ENCODE assay signal across 14 cellular contexts in the genomic region with DNA sequence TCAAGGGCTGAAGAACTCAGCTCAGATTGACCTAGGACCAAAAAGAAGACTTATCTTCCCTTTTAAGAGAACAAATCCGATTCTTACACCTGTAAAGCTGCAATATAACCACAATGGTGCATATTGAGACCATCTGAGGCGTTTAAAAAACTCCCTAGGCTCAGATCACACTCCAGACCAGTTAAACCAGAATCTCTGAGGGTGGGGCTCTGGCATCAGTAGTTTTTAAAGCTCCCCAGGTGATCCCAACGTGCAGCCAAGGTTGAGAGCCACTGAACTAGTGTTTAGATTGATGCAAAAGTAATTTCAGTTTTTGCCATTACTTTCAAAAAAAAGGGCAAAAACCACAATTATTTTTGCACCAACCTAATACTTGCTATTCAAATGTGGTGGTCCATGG.
"Had no signal": no experiment of that assay in that cellular context is flagged by ENCODE, and none has a peak within 500 bp of the region (broad histone marks: within the 10 kb centered on the region; RNA-seq: fewer than 3 reads in every experiment).

No MANE protein-coding gene starts in this region.

- H3K27me3 ChIP-seq: neutrophil, upper lobe of left lung, uterus had no signal

- H3K27ac ChIP-seq: heart right ventricle, neutrophil, psoas muscle, spleen, upper lobe of left lung, uterus had no signal

- DNase-seq: erythroblast; foreskin melanocyte; heart right ventricle; kidney glomerular epithelial cell; mucosa of descending colon; naive thymus-derived CD8-positive, alpha-beta T cell; psoas muscle; spleen; stimulated activated CD4-positive, alpha-beta T cell treated with anti-CD3 and anti-CD28 coated beads, Interleukin-15, amount 100 ng/mL, for 24 hours; stimulated activated CD4-positive, alpha-beta T cell treated with anti-CD3 and anti-CD28 coated beads, Interleukin-1b, Interleukin-23, amount 100 ng/mL, for 48 hours; stimulated activated CD4-positive, alpha-beta T cell treated with anti-CD3 and anti-CD28 coated beads, Interleukin-4, amount 100 ng/mL, for 24 hours; upper lobe of left lung; uterus had no signal
